Comparison of ENCODE assay signal across 12 cellular contexts in genomic region chr4:125390126-125390525, GRCh38.
A peak's percentile ranks its signal among the peaks of the same experiment; 100 is the strongest.
DNase-seq lines count a peak whose midpoint lies in the region; ATAC-seq and TF ChIP-seq lines count a peak whose summit lies in the region.
"Had no signal": no experiment of that assay in that cellular context is flagged by ENCODE, and none has a peak within 500 bp of the region (broad histone marks: within the 10 kb centered on the region; RNA-seq: fewer than 3 reads in every experiment).

No MANE protein-coding gene starts in this region.

- no peak overlapping the region for H3K4me3 ChIP-seq in epithelial cell of esophagus (ENCODE audit: low read length)
- peak overlapping the region in 1 of 2 donors; percentile 2 for H3K4me3 ChIP-seq in muscle layer of duodenum (ENCODE audit: low read depth in 1 of 2, low read length in 2 of 2)

- peaks cover 4% of the 10 kb centered on the region for H3K9me3 Mint-ChIP-seq in mesothelial cell of epicardium

- H3K4me3 Mint-ChIP-seq in mesothelial cell of epicardium = no peak overlapping the region
- H3K4me3 Mint-ChIP-seq: effector memory CD8-positive, alpha-beta T cell had no signal

- ATAC-seq in Right ventricle myocardium inferior (peak; percentile 34), HG03159 (IDR thresholded peaks at IDR 0.05; ENCODE audit: unreplicated experiment) (no peak)
- ATAC-seq: effector memory CD8-positive, alpha-beta T cell had no signal

- H3K27me3 Mint-ChIP-seq in mesothelial cell of epicardium (ENCODE audit: low read depth) = no peaks in the 10 kb centered on the region
- H3K27me3 Mint-ChIP-seq: effector memory CD8-positive, alpha-beta T cell had no signal

- DNase-seq in Right ventricle myocardium inferior (ENCODE audit: missing footprints) (no peak), cardiac septum (ENCODE audit: low spot score) (no peak), epithelial cell of esophagus (ENCODE audit: low read depth) (peak; percentile 81), NCI-H1092 (lab: John Stamatoyannopoulos, UW) (no peak), NCI-H2081 (lab: John Stamatoyannopoulos, UW) (no peak), mesothelial cell of epicardium (ENCODE audit: low spot score in 2 of 2, unreplicated experiment in 2 of 2) (no peak)
- DNase-seq: activated CD8-positive, alpha-beta memory T cell treated with anti-CD3 and anti-CD28 coated beads, Interleukin-2, amount 50 U/mL, for 4 hours; effector memory CD8-positive, alpha-beta T cell; NCI-H1417 treated with DMSO at 0.1 percent for 48 hours had no signal

- peaks cover 0 to 18% of the 10 kb centered on the region in 2 donors for H3K4me1 ChIP-seq in muscle layer of duodenum (ENCODE audit: control insufficient read depth in 1 of 2, insufficient read depth in 2 of 2, low read length in 2 of 2)

- H3K9me3 ChIP-seq in muscle layer of duodenum (ENCODE audit: control insufficient read depth in 1 of 2, low read length in 2 of 2) = no peaks in the 10 kb centered on the region

- H3K36me3 Mint-ChIP-seq in mesothelial cell of epicardium = peaks cover 6% of the 10 kb centered on the region

- TF ChIP-seq CTCF in epithelial cell of esophagus (IDR thresholded peaks at IDR 0.05; ENCODE audit: insufficient read depth, low read depth, low read length, missing control alignments) = no peak
- TF ChIP-seq CTCF in mesothelial cell of epicardium (IDR thresholded peaks at IDR 0.05; ENCODE audit: unreplicated experiment) = no peak

- H3K27me3 ChIP-seq in muscle layer of duodenum (ENCODE audit: low read depth, low read length) = no peaks in the 10 kb centered on the region

- H3K36me3 ChIP-seq in muscle layer of duodenum (ENCODE audit: control insufficient read depth in 1 of 2, insufficient read depth in 2 of 2, low read length in 2 of 2) = no peaks in the 10 kb centered on the region

- intact Hi-C loops in Right ventricle myocardium inferior (cut with DNase I) (loop anchor here (5.0 kb wide), 2 partner anchors 42 to 73 kb away; no protein-coding TSS in a partner anchor), cardiac septum (cut with DNase I) (loop anchor here (5.0 kb wide), 1 partner anchor 42 kb away; no protein-coding TSS in a partner anchor)

- peak overlapping the region; percentile 91 for H3K27ac ChIP-seq in muscle layer of duodenum (ENCODE audit: low read length)
- H3K27ac ChIP-seq: 22Rv1 had no signal

- H3K27ac Mint-ChIP-seq in mesothelial cell of epicardium = no peak overlapping the region
- H3K27ac Mint-ChIP-seq: effector memory CD8-positive, alpha-beta T cell had no signal

- H3K4me1 Mint-ChIP-seq in mesothelial cell of epicardium = peaks cover 20% of the 10 kb centered on the region
